Comparison of ENCODE assay signal across 25 cellular contexts in genomic region chr12:76945867-76946266, GRCh38.
DNase-seq lines count a peak whose midpoint lies in the region; ATAC-seq, FAIRE-seq and TF ChIP-seq lines count a peak whose summit lies in the region.
"Had no signal": no experiment of that assay in that cellular context is flagged by ENCODE, and none has a peak within 500 bp of the region (broad histone marks: within the 10 kb centered on the region; RNA-seq: fewer than 3 reads in every experiment).

No MANE protein-coding gene starts in this region.

- DNase-seq in EL (peak; percentile 73), RCC 7860 (ENCODE audit: low spot score) (peak; percentile 39), endothelial cell (ENCODE audit: low spot score) (no peak), renal cortical epithelial cell (ENCODE audit: low read depth) (peak; percentile 49), GM12892 (ENCODE audit: insufficient read length) (no peak)
- no peak for DNase-seq in activated CD4-positive, CD25-positive, alpha-beta regulatory T cell treated with anti-CD3 and anti-CD28 coated beads, Interleukin-2, amount 50 U/mL, for 72 hours
- DNase-seq: activated CD4-positive, alpha-beta T cell treated with anti-CD3 and anti-CD28 coated beads, Interleukin-2, amount 50 U/mL, for 4 hours; activated CD8-positive, alpha-beta memory T cell treated with anti-CD3 and anti-CD28 coated beads, Interleukin-2, amount 50 U/mL, for 4 hours; aorta; CD4-positive, alpha-beta T cell; kidney; NCI-H2029; NCI-H2227 treated with DMSO at 0.1 percent for 48 hours; nephron progenitor cell; pancreas; right lobe of liver; RPMI8226; stimulated activated naive CD4-positive, alpha-beta T cell treated with Interleukin-2 at 50 U/mL for 16 hours; uterus; WERI-Rb-1 had no signal

- H3K27ac Mint-ChIP-seq in endothelial cell (ENCODE audit: unreplicated experiment): peak overlapping the region; percentile 15
- H3K27ac Mint-ChIP-seq: activated naive CD4-positive, alpha-beta T cell treated with anti-CD3 and anti-CD28 coated beads, Interleukin-2, amount 50 U/mL, for 24 hours; CD4-positive, alpha-beta T cell; nephron progenitor cell; T-helper 2 cell treated with Interferon-gamma antibody and Interleukin-4, amounts not matched to agents 5 μg/mL and 100 μg/mL, for 36 hours had no signal

- no peak for FAIRE-seq in RCC 7860 (lab: Jason Lieb, UNC)
- FAIRE-seq in GM12892 (lab: Jason Lieb, UNC): no peak
- FAIRE-seq: GM12878 had no signal

- no peaks in the 10 kb centered on the region for H3K9me3 Mint-ChIP-seq in endothelial cell (ENCODE audit: unreplicated experiment)
- H3K9me3 Mint-ChIP-seq: activated naive CD4-positive, alpha-beta T cell treated with anti-CD3 and anti-CD28 coated beads, Interleukin-2, amount 50 U/mL, for 24 hours; CD4-positive, alpha-beta T cell; nephron progenitor cell; T-helper 2 cell treated with Interferon-gamma antibody and Interleukin-4, amounts not matched to agents 5 μg/mL and 100 μg/mL, for 36 hours had no signal

- no peaks in the 10 kb centered on the region for H3K36me3 Mint-ChIP-seq in endothelial cell (ENCODE audit: low read depth, unreplicated experiment)
- H3K36me3 Mint-ChIP-seq: activated naive CD4-positive, alpha-beta T cell treated with anti-CD3 and anti-CD28 coated beads, Interleukin-2, amount 50 U/mL, for 24 hours had no signal

- TF ChIP-seq POLR2A in GM12892 (IDR thresholded peaks at IDR 0.05; ENCODE audit: low read depth, low read length): no peak

- H3K4me3 Mint-ChIP-seq in endothelial cell (ENCODE audit: unreplicated experiment): no peak overlapping the region
- H3K4me3 Mint-ChIP-seq: activated naive CD4-positive, alpha-beta T cell treated with anti-CD3 and anti-CD28 coated beads, Interleukin-2, amount 50 U/mL, for 24 hours; CD4-positive, alpha-beta T cell; nephron progenitor cell; T-helper 2 cell treated with Interferon-gamma antibody and Interleukin-4, amounts not matched to agents 5 μg/mL and 100 μg/mL, for 36 hours had no signal

- H3K27me3 Mint-ChIP-seq in endothelial cell (ENCODE audit: unreplicated experiment): no peaks in the 10 kb centered on the region
- H3K27me3 Mint-ChIP-seq: CD4-positive, alpha-beta T cell had no signal

- H3K4me1 Mint-ChIP-seq in endothelial cell (ENCODE audit: unreplicated experiment): no peaks in the 10 kb centered on the region
- H3K4me1 Mint-ChIP-seq: activated naive CD4-positive, alpha-beta T cell treated with anti-CD3 and anti-CD28 coated beads, Interleukin-2, amount 50 U/mL, for 24 hours; nephron progenitor cell had no signal

- TF ChIP-seq CTCF in endothelial cell (IDR thresholded peaks at IDR 0.05; ENCODE audit: unreplicated experiment): no peak

- ATAC-seq in HG03571 (IDR thresholded peaks at IDR 0.05; ENCODE audit: unreplicated experiment): no peak
- ATAC-seq: gastroesophageal sphincter, GM12878, pancreas, right lobe of liver had no signal

Comparison
In these comparisons a context has a peak if more than half of its experiments do, and no peak if none do; other contexts are left out.
1. DNase-seq: peak in EL (single experiment), RCC 7860 (single experiment) and renal cortical epithelial cell (single experiment); none in endothelial cell (single experiment), GM12892 (single experiment) and activated CD4-positive, CD25-positive, alpha-beta regulatory T cell treated with anti-CD3 and anti-CD28 coated beads, Interleukin-2, amount 50 U/mL, for 72 hours (single experiment).